In the genomic region with DNA sequence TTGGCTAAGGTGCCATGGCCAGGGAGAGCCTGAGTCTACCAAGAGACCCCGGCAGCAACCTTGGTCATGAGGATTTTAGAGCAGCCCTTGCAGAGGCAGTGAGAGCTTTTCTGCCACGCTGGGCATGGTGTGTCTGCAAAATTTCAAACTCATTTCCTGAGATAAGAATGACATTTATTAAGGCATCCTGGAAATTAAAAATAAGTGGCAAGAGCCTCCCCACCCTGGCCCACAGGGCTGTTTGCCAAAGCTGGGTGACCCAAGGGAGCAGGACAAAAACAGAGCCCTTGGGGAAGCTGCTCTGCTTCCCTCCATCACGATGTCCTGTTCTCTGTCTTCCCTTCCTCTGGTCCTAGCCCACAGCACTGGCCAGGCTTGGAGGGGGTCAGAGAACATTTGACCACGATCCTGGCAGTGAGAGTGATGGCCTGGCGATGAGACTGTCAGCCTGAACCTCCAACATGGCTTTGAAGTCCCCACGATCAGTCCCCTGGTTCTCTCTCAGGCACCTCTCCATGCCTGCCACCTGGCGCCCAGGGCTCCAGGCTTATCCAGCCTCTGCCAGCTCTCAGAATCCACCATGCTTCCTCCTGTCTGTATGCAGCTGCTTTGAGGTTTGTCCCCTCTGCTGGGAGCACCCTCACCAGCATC, we compare ENCODE assay signal across 12 cellular contexts.
DNase-seq lines count a peak whose midpoint lies in the region; ATAC-seq and TF ChIP-seq lines count a peak whose summit lies in the region.
"Had no signal": no experiment of that assay in that cellular context is flagged by ENCODE, and none has a peak within 500 bp of the region (broad histone marks: within the 10 kb centered on the region; RNA-seq: fewer than 3 reads in every experiment).

No MANE protein-coding gene starts in this region.

- H3K36me3 ChIP-seq in Loucy (ENCODE audit: insufficient read depth, low read length) (no peaks in the 10 kb centered on the region), esophagus muscularis mucosa (no peaks in the 10 kb centered on the region), mesenchymal stem cell (ENCODE audit: control insufficient read depth in 1 of 2, insufficient read depth in 2 of 2, low read depth in 1 of 2, low read length in 2 of 2) (no peaks in the 10 kb centered on the region), stomach (no peaks in the 10 kb centered on the region)

- DNase-seq in esophagus muscularis mucosa (ENCODE audit: extremely low spot score), result no peak
- no peak for DNase-seq in mesenchymal stem cell
- no peak for DNase-seq in stomach
- DNase-seq in omental fat pad (ENCODE audit: low spot score), result no peak
- no peak for DNase-seq in stimulated activated naive CD8-positive, alpha-beta T cell treated with anti-CD3 and anti-CD28 coated beads, Interleukin-15, Interleukin-2, amounts not matched to agents 100 U/mL and 50 U/mL, for 24 hours
- no peak for DNase-seq in dedifferentiated amniotic fluid mesenchymal stem cell (ENCODE audit: extremely low spot score)
- DNase-seq in COLO829 (ENCODE audit: low spot score), result no peak
- DNase-seq: activated CD4-positive, alpha-beta memory T cell treated with anti-CD3 and anti-CD28 coated beads for 36 hours; activated naive CD4-positive, alpha-beta T cell treated with anti-CD3 and anti-CD28 coated beads, Interleukin-2, amount 10 ng/mL, durations not matched to agents 7 days and 5 days; central memory CD4-positive, alpha-beta T cell had no signal

- no peaks in the 10 kb centered on the region for H3K27me3 ChIP-seq in Loucy (ENCODE audit: insufficient read depth, low read length, poor library complexity, severe bottlenecking)
- no peaks in the 10 kb centered on the region for H3K27me3 ChIP-seq in esophagus muscularis mucosa
- no peaks in the 10 kb centered on the region for H3K27me3 ChIP-seq in mesenchymal stem cell (ENCODE audit: control insufficient read depth in 1 of 2, insufficient read depth in 1 of 2, low read length in 2 of 2)
- H3K27me3 ChIP-seq in stomach, result no peaks in the 10 kb centered on the region

- peak overlapping the region; percentile 49 for H3K4me2 ChIP-seq in Loucy (ENCODE audit: low read depth, low read length, poor library complexity, severe bottlenecking)
- no peak overlapping the region for H3K4me2 ChIP-seq in mesenchymal stem cell (ENCODE audit: low read length, poor library complexity, severe bottlenecking)

- no peak overlapping the region for H4K8ac ChIP-seq in mesenchymal stem cell (ENCODE audit: low read length)

- H2BK15ac ChIP-seq in mesenchymal stem cell (ENCODE audit: low read depth, poor library complexity, severe bottlenecking), result no peak overlapping the region

- H3F3A ChIP-seq in Loucy (ENCODE audit: low read depth), result peaks cover 7% of the 10 kb centered on the region; the same call in 1 of the 2 replicates

- TF ChIP-seq CTCF in Loucy (conservative IDR thresholded peaks at IDR 0.05; ENCODE audit: low read length), result no peak
- no peak for TF ChIP-seq CTCF in esophagus muscularis mucosa (IDR thresholded peaks at IDR 0.05)
- TF ChIP-seq CTCF in stomach (IDR thresholded peaks at IDR 0.05), result no peak
- no peak for TF ChIP-seq CTCF in omental fat pad (IDR thresholded peaks at IDR 0.05)

- TF ChIP-seq POLR2A in esophagus muscularis mucosa (IDR thresholded peaks at IDR 0.05; ENCODE audit: low read depth) (no peak), stomach (IDR thresholded peaks at IDR 0.05) (no peak)

- H3K79me2 ChIP-seq in Loucy (ENCODE audit: insufficient read depth, low read length), result no peaks in the 10 kb centered on the region

- H3K4ac ChIP-seq in mesenchymal stem cell (ENCODE audit: low read depth in 1 of 2, low read length in 2 of 2), result peak overlapping the region; percentile 9 to 91

- peak overlapping the region; percentile 2 to 88 for H3K18ac ChIP-seq in mesenchymal stem cell (ENCODE audit: low read depth in 1 of 2, low read length in 2 of 2)

- TF ChIP-seq EP300 in esophagus muscularis mucosa (IDR thresholded peaks at IDR 0.05), result no peak
- no peak for TF ChIP-seq EP300 in stomach (IDR thresholded peaks at IDR 0.05)

- H3K23ac ChIP-seq in mesenchymal stem cell (ENCODE audit: low read length in 2 of 2), result no peak overlapping the region

- H2AFZ ChIP-seq in Loucy (ENCODE audit: low read length), result peak overlapping the region; percentile 53; the same call in 1 of the 2 replicates
- H2AFZ ChIP-seq in mesenchymal stem cell (ENCODE audit: low read depth, low read length), result no peak overlapping the region

- H3K9me3 ChIP-seq in Loucy (ENCODE audit: insufficient read depth, low read depth, low read length) (no peaks in the 10 kb centered on the region), esophagus muscularis mucosa (peaks cover 0 to 10% (median 4%) of the 10 kb centered on the region in 4 donors), mesenchymal stem cell (ENCODE audit: control insufficient read depth, low read length) (no peaks in the 10 kb centered on the region), stomach (peaks cover 8 to 9% (median 9%) of the 10 kb centered on the region in 4 donors)

- peak overlapping the region; percentile 65 to 93 (median 84) for H3K27ac ChIP-seq in esophagus muscularis mucosa (replicated peaks in 1 of 4)
- H3K27ac ChIP-seq in mesenchymal stem cell (ENCODE audit: low read length, poor library complexity, severe bottlenecking), result no peak overlapping the region
- H3K27ac ChIP-seq in stomach, result peak overlapping the region in 4 of 5 donors; percentile 59 to 85 (median 67)

- no peaks in the 10 kb centered on the region for H4K20me1 ChIP-seq in Loucy (ENCODE audit: insufficient read depth, low read length, poor library complexity, severe bottlenecking)

- H2BK12ac ChIP-seq in mesenchymal stem cell (ENCODE audit: low read length in 2 of 2), result peak overlapping the region; percentile 75 to 94

- no peak overlapping the region for H4K91ac ChIP-seq in mesenchymal stem cell (ENCODE audit: low read length)

- intact Hi-C loops in esophagus muscularis mucosa (cut with DNase I), result no loop called here
- intact Hi-C loops in stomach (cut with DNase I; ENCODE audit: low total_unique reads), result no loop called here

- no peak for ATAC-seq in omental fat pad (ENCODE audit: low FRiP score)
- no peak for ATAC-seq in stimulated activated naive CD8-positive, alpha-beta T cell treated with anti-CD3 and anti-CD28 coated beads, Interleukin-15, Interleukin-2, amounts not matched to agents 100 U/mL and 50 U/mL, for 24 hours
- ATAC-seq: Panc1 had no signal

- 52% methylated on average over 7 of the region's 7 CpGs for WGBS in esophagus muscularis mucosa
- 57% methylated on average over 7 of the region's 7 CpGs for WGBS in mesenchymal stem cell
- 61 to 78% (median 70%) methylated on average over 7 of the region's 7 CpGs for WGBS in stomach, 5 donors

- H3K4me3 ChIP-seq in Loucy (ENCODE audit: low read length, poor library complexity, severe bottlenecking) (peak overlapping the region; percentile 24), esophagus muscularis mucosa (no peak overlapping the region), mesenchymal stem cell (ENCODE audit: insufficient read depth in 1 of 2, low read depth in 1 of 2, low read length in 2 of 2) (no peak overlapping the region), stomach (no peak overlapping the region)

- H3K9ac ChIP-seq in Loucy (ENCODE audit: low read depth, low read length, poor library complexity, severe bottlenecking), result peak overlapping the region; percentile 46
- no peak overlapping the region for H3K9ac ChIP-seq in mesenchymal stem cell (ENCODE audit: low read length)

- H3K14ac ChIP-seq in mesenchymal stem cell (ENCODE audit: low read length in 2 of 2), result peak overlapping the region in 1 of 2 experiments; percentile 88

- H3K9me2 ChIP-seq in Loucy (replicated peaks; ENCODE audit: low read depth, low read length), result no peaks in the 10 kb centered on the region

- H2AK5ac ChIP-seq in mesenchymal stem cell (ENCODE audit: low read length, severe bottlenecking), result no peak overlapping the region

- H3K4me1 ChIP-seq in Loucy (ENCODE audit: insufficient read depth, low read length, poor library complexity, severe bottlenecking), result peaks cover 47% of the 10 kb centered on the region
- peaks cover 49 to 71% (median 64%) of the 10 kb centered on the region in 4 donors for H3K4me1 ChIP-seq in esophagus muscularis mucosa
- H3K4me1 ChIP-seq in mesenchymal stem cell (ENCODE audit: control insufficient read depth, insufficient read depth, low read depth, low read length), result peaks cover 6% of the 10 kb centered on the region
- peaks cover 18 to 50% (median 38%) of the 10 kb centered on the region in 4 donors for H3K4me1 ChIP-seq in stomach

- no peaks in the 10 kb centered on the region for H3K79me1 ChIP-seq in mesenchymal stem cell (replicated peaks; ENCODE audit: low read length, poor library complexity, severe bottlenecking)

- no peak overlapping the region for H2BK5ac ChIP-seq in mesenchymal stem cell (ENCODE audit: low read depth, low read length, poor library complexity, severe bottlenecking)

- H2BK120ac ChIP-seq in mesenchymal stem cell (ENCODE audit: low read depth, low read length), result no peak overlapping the region
